10 cellular contexts compared by ENCODE assay signal in genomic region chr19:44707794-44708193, GRCh38. TPM values are rescaled to one million over a fixed set of nuclear protein-coding genes. Genes with fewer than 3 reads are reported as not detected.
"Had no signal": no experiment of that assay in that cellular context is flagged by ENCODE, and none has a peak within 500 bp of the region (broad histone marks: within the 10 kb centered on the region; RNA-seq: fewer than 3 reads in every experiment).

No MANE protein-coding gene starts in this region.

- H2AFZ ChIP-seq: GM23338 had no signal

- H3K4me3 Mint-ChIP-seq: GM23338, HFFc6 had no signal

- H3K27ac Mint-ChIP-seq: GM23338, HFFc6 had no signal

- DNase-seq: H7, HFFc6, IMR-90 had no signal

- FAIRE-seq: K562 had no signal

- H3K9me3 Mint-ChIP-seq: GM23338, HFFc6 had no signal

- H3K27ac ChIP-seq: HL-60 had no signal

- H3K4me2 ChIP-seq: GM23338 had no signal

- ATAC-seq: GM23338, HCT116, K562 had no signal

- H3K36me3 ChIP-seq: HAP-1 had no signal

- H3K4me1 ChIP-seq: HAP-1 had no signal

- H3K4me1 Mint-ChIP-seq: GM23338 had no signal

- H3K9me3 ChIP-seq: HAP-1 had no signal

- H3K4me3 ChIP-seq: GM23338, HAP-1, K562 had no signal

RNA-seq across cellular contexts. Expression of gene CEACAM16, which starts 8.8 kb away (rescaled TPM):
- total RNA-seq: GM23338, H4, H7, HFFc6, HT1080, IMR-90, K562 had no signal
- polyA plus RNA-seq: GM23338, IMR-90, K562 had no signal
